In genomic region chr14:68349900-68350323, GRCh38 we compare ENCODE assay signal across 1 cellular context.
TF ChIP-seq lines count a peak whose summit lies in the region.

No MANE protein-coding gene starts in this region.

TF ChIP-seq in HepG2, 621 proteins besides CTCF, POLR2A, EP300 and RAD21 (continued from another document and continues in another):
- TF ChIP-seq PRDM10 (CRISPR knock-in tag; IDR thresholded peaks at IDR 0.05; ENCODE audit: low read depth) (no peak), DBP (CRISPR knock-in tag; IDR thresholded peaks at IDR 0.05; ENCODE audit: not compliant biosample characterization) (no peak), ZNF790 (CRISPR knock-in tag; IDR thresholded peaks at IDR 0.05; ENCODE audit: borderline replicate concordance) (no peak), ADNP (CRISPR knock-in tag; IDR thresholded peaks at IDR 0.05) (no peak), HNF1B (CRISPR knock-in tag; IDR thresholded peaks at IDR 0.05) (0 out of 2 replicates have a peak, but pooled peaks have one; percentile 47), GATAD2A (CRISPR knock-in tag; IDR thresholded peaks at IDR 0.05) (peak; percentile 95), GMEB1 (CRISPR knock-in tag; IDR thresholded peaks at IDR 0.05; ENCODE audit: borderline replicate concordance) (peak; percentile 15; the same call in 1 of the 2 replicates), ZBTB43 (CRISPR knock-in tag; conservative IDR thresholded peaks at IDR 0.05) (peak; percentile 61; the same call in 1 of the 2 replicates), SOX6 (IDR thresholded peaks at IDR 0.05) (no peak), SOX6 (CRISPR knock-in tag; IDR thresholded peaks at IDR 0.05) (peak; percentile 92), SMARCE1 (IDR thresholded peaks at IDR 0.05; ENCODE audit: borderline replicate concordance) (no peak), ZNF567 (CRISPR knock-in tag; IDR thresholded peaks at IDR 0.05; ENCODE audit: borderline replicate concordance) (0 out of 2 replicates have a peak, but pooled peaks have one; percentile 77), REXO4 (CRISPR knock-in tag; IDR thresholded peaks at IDR 0.05; ENCODE audit: borderline replicate concordance) (no peak), MXD1 (CRISPR knock-in tag; IDR thresholded peaks at IDR 0.05) (no peak), TCF7L2 (IDR thresholded peaks at IDR 0.05; ENCODE audit: low read depth, low read length) (peak; percentile 97), TOPORS (CRISPR knock-in tag; IDR thresholded peaks at IDR 0.05) (no peak), MED8 (CRISPR knock-in tag; IDR thresholded peaks at IDR 0.05; ENCODE audit: insufficient replicate concordance) (peak; percentile 36), AGO1 (IDR thresholded peaks at IDR 0.05; ENCODE audit: low read depth, low read length, poor library complexity, severe bottlenecking) (no peak), MEF2D (CRISPR knock-in tag; IDR thresholded peaks at IDR 0.05) (peak; percentile 97), MTERF4 (CRISPR knock-in tag; IDR thresholded peaks at IDR 0.05) (no peak), GRHL1 (CRISPR knock-in tag; conservative IDR thresholded peaks at IDR 0.05) (no peak), CBX5 (CRISPR knock-in tag; IDR thresholded peaks at IDR 0.05; ENCODE audit: borderline replicate concordance) (peak; percentile 68; the same call in 1 of the 2 replicates), ZNF143 (CRISPR knock-in tag; IDR thresholded peaks at IDR 0.05) (no peak), LBX2 (CRISPR knock-in tag; IDR thresholded peaks at IDR 0.05; ENCODE audit: borderline replicate concordance) (no peak), ZNF138 (CRISPR knock-in tag; IDR thresholded peaks at IDR 0.05; ENCODE audit: low read depth) (no peak), DNMT1 (CRISPR knock-in tag; IDR thresholded peaks at IDR 0.05) (no peak), ZNF614 (CRISPR knock-in tag; IDR thresholded peaks at IDR 0.05; ENCODE audit: borderline replicate concordance) (peak; percentile 69; the same call in 1 of the 2 replicates), CCAR2 (optimal IDR thresholded peaks at IDR 0.05; ENCODE audit: low read depth, low read length) (no peak), ESRRA (CRISPR knock-in tag; IDR thresholded peaks at IDR 0.05; ENCODE audit: low read depth) (peak; percentile 72; the same call in 1 of the 2 replicates), ZNF414 (CRISPR knock-in tag; IDR thresholded peaks at IDR 0.05) (peak; percentile 61; the same call in 1 of the 2 replicates), NR3C1 (CRISPR knock-in tag; IDR thresholded peaks at IDR 0.05) (no peak), KDM4B (CRISPR knock-in tag; IDR thresholded peaks at IDR 0.05) (peak; percentile 56; the same call in 1 of the 2 replicates), ZNF687 (CRISPR knock-in tag; IDR thresholded peaks at IDR 0.05) (no peak), NR2F1 (CRISPR knock-in tag; IDR thresholded peaks at IDR 0.05) (no peak), MIER2 (CRISPR knock-in tag; IDR thresholded peaks at IDR 0.05) (peak; percentile 49; the same call in 1 of the 2 replicates), PAXIP1 (CRISPR knock-in tag; conservative IDR thresholded peaks at IDR 0.05) (peak; percentile 94)
